Comparison of ENCODE assay signal across 1 cellular context in the genomic region with DNA sequence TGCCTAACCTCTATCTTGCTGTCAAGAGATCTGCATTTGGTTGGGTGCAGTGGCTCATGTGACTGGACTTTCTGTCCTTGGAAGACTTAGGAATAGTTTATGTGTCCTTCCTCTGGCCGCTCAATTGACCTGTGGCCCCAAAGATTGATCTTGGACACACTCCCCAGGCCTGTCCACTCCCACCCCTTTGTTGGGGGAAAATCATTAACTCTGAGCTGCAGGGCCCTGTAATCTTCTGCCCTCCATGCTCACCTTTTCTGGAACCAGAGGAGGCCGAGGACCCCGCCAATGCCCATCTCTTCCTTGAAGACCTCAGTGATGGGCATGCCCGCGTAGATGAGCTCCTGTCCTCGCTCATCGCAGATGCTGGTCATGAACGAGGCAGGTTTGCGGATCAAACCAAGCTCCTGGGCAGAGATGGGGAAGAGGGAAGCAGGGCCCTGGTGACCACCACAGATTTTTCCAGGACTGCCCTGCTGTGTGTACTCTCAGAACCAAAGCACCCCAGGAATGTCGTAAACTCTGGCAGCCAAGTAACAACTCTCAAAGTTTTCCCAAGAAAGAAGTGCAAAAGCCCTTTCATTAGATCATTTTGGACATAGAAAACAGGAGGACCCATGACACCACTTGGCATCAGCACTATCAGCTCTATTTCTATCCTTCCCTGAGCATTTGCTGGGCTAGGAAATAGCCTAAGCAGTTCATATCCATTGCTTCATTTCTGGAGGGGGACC.
A peak's percentile ranks its signal among the peaks of the same experiment; 100 is the strongest.
TF ChIP-seq lines count a peak whose summit lies in the region.

No MANE protein-coding gene starts in this region.

TF ChIP-seq in HepG2, 621 proteins besides CTCF, POLR2A, EP300 and RAD21 (continues in another document):
- peak; percentile 52; the same call in 1 of the 2 replicates for TF ChIP-seq ZFX (CRISPR knock-in tag; IDR thresholded peaks at IDR 0.05; ENCODE audit: low read depth)
- TF ChIP-seq, protein P1, sequence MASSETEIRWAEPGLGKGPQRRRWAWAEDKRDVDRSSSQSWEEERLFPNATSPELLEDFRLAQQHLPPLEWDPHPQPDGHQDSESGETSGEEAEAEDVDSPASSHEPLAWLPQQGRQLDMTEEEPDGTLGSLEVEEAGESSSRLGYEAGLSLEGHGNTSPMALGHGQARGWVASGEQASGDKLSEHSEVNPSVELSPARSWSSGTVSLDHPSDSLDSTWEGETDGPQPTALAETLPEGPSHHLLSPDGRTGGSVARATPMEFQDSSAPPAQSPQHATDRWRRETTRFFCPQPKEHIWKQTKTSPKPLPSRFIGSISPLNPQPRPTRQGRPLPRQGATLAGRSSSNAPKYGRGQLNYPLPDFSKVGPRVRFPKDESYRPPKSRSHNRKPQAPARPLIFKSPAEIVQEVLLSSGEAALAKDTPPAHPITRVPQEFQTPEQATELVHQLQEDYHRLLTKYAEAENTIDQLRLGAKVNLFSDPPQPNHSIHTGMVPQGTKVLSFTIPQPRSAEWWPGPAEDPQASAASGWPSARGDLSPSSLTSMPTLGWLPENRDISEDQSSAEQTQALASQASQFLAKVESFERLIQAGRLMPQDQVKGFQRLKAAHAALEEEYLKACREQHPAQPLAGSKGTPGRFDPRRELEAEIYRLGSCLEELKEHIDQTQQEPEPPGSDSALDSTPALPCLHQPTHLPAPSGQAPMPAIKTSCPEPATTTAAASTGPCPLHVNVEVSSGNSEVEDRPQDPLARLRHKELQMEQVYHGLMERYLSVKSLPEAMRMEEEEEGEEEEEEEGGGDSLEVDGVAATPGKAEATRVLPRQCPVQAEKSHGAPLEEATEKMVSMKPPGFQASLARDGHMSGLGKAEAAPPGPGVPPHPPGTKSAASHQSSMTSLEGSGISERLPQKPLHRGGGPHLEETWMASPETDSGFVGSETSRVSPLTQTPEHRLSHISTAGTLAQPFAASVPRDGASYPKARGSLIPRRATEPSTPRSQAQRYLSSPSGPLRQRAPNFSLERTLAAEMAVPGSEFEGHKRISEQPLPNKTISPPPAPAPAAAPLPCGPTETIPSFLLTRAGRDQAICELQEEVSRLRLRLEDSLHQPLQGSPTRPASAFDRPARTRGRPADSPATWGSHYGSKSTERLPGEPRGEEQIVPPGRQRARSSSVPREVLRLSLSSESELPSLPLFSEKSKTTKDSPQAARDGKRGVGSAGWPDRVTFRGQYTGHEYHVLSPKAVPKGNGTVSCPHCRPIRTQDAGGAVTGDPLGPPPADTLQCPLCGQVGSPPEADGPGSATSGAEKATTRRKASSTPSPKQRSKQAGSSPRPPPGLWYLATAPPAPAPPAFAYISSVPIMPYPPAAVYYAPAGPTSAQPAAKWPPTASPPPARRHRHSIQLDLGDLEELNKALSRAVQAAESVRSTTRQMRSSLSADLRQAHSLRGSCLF (CRISPR knock-in tag; IDR thresholded peaks at IDR 0.05; ENCODE audit: borderline replicate concordance) = no peak
- TF ChIP-seq HNF4G (IDR thresholded peaks at IDR 0.05; ENCODE audit: borderline replicate concordance, low read depth, low read length) = 0 out of 2 replicates have a peak, but pooled peaks have one; percentile 41
- no peak for TF ChIP-seq HNF4G (CRISPR knock-in tag; IDR thresholded peaks at IDR 0.05; ENCODE audit: borderline replicate concordance, low read depth)
- peak; percentile 51 for TF ChIP-seq PITX1 (CRISPR knock-in tag; IDR thresholded peaks at IDR 0.05)
- peak; percentile 41; the same call in 1 of the 2 replicates for TF ChIP-seq GATAD2A (CRISPR knock-in tag; IDR thresholded peaks at IDR 0.05)
- TF ChIP-seq MAZ (IDR thresholded peaks at IDR 0.05; ENCODE audit: borderline replicate concordance, low read depth, low read length) = no peak
- TF ChIP-seq MAZ (CRISPR knock-in tag; IDR thresholded peaks at IDR 0.05; ENCODE audit: low read depth) = 0 out of 2 replicates have a peak, but pooled peaks have one; percentile 23
- TF ChIP-seq, protein P2, sequence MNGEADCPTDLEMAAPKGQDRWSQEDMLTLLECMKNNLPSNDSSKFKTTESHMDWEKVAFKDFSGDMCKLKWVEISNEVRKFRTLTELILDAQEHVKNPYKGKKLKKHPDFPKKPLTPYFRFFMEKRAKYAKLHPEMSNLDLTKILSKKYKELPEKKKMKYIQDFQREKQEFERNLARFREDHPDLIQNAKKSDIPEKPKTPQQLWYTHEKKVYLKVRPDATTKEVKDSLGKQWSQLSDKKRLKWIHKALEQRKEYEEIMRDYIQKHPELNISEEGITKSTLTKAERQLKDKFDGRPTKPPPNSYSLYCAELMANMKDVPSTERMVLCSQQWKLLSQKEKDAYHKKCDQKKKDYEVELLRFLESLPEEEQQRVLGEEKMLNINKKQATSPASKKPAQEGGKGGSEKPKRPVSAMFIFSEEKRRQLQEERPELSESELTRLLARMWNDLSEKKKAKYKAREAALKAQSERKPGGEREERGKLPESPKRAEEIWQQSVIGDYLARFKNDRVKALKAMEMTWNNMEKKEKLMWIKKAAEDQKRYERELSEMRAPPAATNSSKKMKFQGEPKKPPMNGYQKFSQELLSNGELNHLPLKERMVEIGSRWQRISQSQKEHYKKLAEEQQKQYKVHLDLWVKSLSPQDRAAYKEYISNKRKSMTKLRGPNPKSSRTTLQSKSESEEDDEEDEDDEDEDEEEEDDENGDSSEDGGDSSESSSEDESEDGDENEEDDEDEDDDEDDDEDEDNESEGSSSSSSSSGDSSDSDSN (CRISPR knock-in tag; IDR thresholded peaks at IDR 0.05) = no peak; the same call in 1 of the 2 replicates
- 0 out of 2 replicates have a peak, but pooled peaks have one; percentile 9 for TF ChIP-seq SP5 (CRISPR knock-in tag; IDR thresholded peaks at IDR 0.05; ENCODE audit: borderline replicate concordance, low read depth)
- TF ChIP-seq KAT2B (IDR thresholded peaks at IDR 0.05; ENCODE audit: borderline replicate concordance, low read depth, low read length) = peak; percentile 81; the same call in 1 of the 2 replicates
- peak; percentile 70 for TF ChIP-seq NR2F2 (IDR thresholded peaks at IDR 0.05; ENCODE audit: borderline replicate concordance, low read depth)
- peak; percentile 46; the same call in 1 of the 2 replicates for TF ChIP-seq PHF21A (CRISPR knock-in tag; IDR thresholded peaks at IDR 0.05)
- peak; percentile 61 for TF ChIP-seq SALL1 (CRISPR knock-in tag; IDR thresholded peaks at IDR 0.05)
- no peak for TF ChIP-seq KAT8 (CRISPR knock-in tag; IDR thresholded peaks at IDR 0.05)
- no peak for TF ChIP-seq SOX13 (IDR thresholded peaks at IDR 0.05)
- TF ChIP-seq SOX13 (CRISPR knock-in tag; conservative IDR thresholded peaks at IDR 0.05 in 1 of 2, IDR thresholded peaks at IDR 0.05 in 1 of 2) = peak in 1 of 2 experiments; percentile 52; a peak in 1 of 4 replicates
- TF ChIP-seq ZMYM4 (CRISPR knock-in tag; IDR thresholded peaks at IDR 0.05) = peak; percentile 48
- no peak for TF ChIP-seq LCORL (IDR thresholded peaks at IDR 0.05)
- TF ChIP-seq LCORL (CRISPR knock-in tag; IDR thresholded peaks at IDR 0.05) = 0 out of 2 replicates have a peak, but pooled peaks have one; percentile 37
- 0 out of 2 replicates have a peak, but pooled peaks have one; percentile 29 for TF ChIP-seq ZNF766 (CRISPR knock-in tag; IDR thresholded peaks at IDR 0.05; ENCODE audit: borderline replicate concordance)
- 0 out of 2 replicates have a peak, but pooled peaks have one; percentile 72 for TF ChIP-seq ZNF598 (CRISPR knock-in tag; IDR thresholded peaks at IDR 0.05; ENCODE audit: borderline replicate concordance)
- TF ChIP-seq DNMT1 (CRISPR knock-in tag; IDR thresholded peaks at IDR 0.05) = peak; percentile 50; the same call in 1 of the 2 replicates
- TF ChIP-seq, protein P3, sequence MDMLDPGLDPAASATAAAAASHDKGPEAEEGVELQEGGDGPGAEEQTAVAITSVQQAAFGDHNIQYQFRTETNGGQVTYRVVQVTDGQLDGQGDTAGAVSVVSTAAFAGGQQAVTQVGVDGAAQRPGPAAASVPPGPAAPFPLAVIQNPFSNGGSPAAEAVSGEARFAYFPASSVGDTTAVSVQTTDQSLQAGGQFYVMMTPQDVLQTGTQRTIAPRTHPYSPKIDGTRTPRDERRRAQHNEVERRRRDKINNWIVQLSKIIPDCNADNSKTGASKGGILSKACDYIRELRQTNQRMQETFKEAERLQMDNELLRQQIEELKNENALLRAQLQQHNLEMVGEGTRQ (IDR thresholded peaks at IDR 0.05; ENCODE audit: low read depth, low read length) = no peak
- TF ChIP-seq, protein P3 (CRISPR knock-in tag; IDR thresholded peaks at IDR 0.05; ENCODE audit: borderline replicate concordance) = peak; percentile 75; the same call in 1 of the 2 replicates
- TF ChIP-seq, protein P4, sequence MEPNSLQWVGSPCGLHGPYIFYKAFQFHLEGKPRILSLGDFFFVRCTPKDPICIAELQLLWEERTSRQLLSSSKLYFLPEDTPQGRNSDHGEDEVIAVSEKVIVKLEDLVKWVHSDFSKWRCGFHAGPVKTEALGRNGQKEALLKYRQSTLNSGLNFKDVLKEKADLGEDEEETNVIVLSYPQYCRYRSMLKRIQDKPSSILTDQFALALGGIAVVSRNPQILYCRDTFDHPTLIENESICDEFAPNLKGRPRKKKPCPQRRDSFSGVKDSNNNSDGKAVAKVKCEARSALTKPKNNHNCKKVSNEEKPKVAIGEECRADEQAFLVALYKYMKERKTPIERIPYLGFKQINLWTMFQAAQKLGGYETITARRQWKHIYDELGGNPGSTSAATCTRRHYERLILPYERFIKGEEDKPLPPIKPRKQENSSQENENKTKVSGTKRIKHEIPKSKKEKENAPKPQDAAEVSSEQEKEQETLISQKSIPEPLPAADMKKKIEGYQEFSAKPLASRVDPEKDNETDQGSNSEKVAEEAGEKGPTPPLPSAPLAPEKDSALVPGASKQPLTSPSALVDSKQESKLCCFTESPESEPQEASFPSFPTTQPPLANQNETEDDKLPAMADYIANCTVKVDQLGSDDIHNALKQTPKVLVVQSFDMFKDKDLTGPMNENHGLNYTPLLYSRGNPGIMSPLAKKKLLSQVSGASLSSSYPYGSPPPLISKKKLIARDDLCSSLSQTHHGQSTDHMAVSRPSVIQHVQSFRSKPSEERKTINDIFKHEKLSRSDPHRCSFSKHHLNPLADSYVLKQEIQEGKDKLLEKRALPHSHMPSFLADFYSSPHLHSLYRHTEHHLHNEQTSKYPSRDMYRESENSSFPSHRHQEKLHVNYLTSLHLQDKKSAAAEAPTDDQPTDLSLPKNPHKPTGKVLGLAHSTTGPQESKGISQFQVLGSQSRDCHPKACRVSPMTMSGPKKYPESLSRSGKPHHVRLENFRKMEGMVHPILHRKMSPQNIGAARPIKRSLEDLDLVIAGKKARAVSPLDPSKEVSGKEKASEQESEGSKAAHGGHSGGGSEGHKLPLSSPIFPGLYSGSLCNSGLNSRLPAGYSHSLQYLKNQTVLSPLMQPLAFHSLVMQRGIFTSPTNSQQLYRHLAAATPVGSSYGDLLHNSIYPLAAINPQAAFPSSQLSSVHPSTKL (CRISPR knock-in tag; IDR thresholded peaks at IDR 0.05) = peak; percentile 21; the same call in 1 of the 2 replicates
- TF ChIP-seq, protein P5, sequence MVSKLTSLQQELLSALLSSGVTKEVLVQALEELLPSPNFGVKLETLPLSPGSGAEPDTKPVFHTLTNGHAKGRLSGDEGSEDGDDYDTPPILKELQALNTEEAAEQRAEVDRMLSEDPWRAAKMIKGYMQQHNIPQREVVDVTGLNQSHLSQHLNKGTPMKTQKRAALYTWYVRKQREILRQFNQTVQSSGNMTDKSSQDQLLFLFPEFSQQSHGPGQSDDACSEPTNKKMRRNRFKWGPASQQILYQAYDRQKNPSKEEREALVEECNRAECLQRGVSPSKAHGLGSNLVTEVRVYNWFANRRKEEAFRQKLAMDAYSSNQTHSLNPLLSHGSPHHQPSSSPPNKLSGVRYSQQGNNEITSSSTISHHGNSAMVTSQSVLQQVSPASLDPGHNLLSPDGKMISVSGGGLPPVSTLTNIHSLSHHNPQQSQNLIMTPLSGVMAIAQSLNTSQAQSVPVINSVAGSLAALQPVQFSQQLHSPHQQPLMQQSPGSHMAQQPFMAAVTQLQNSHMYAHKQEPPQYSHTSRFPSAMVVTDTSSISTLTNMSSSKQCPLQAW (CRISPR knock-in tag; IDR thresholded peaks at IDR 0.05) = 0 out of 2 replicates have a peak, but pooled peaks have one; percentile 17
- TF ChIP-seq, protein P6, sequence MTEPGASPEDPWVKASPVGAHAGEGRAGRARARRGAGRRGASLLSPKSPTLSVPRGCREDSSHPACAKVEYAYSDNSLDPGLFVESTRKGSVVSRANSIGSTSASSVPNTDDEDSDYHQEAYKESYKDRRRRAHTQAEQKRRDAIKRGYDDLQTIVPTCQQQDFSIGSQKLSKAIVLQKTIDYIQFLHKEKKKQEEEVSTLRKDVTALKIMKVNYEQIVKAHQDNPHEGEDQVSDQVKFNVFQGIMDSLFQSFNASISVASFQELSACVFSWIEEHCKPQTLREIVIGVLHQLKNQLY (CRISPR knock-in tag; IDR thresholded peaks at IDR 0.05) = 0 out of 2 replicates have a peak, but pooled peaks have one; percentile 16
- TF ChIP-seq NR2F1 (CRISPR knock-in tag; IDR thresholded peaks at IDR 0.05) = peak; percentile 60 to 64; a peak in 2 of 4 replicates
- TF ChIP-seq ZNF883 (CRISPR knock-in tag; IDR thresholded peaks at IDR 0.05; ENCODE audit: not compliant biosample characterization) = peak; percentile 44
- TF ChIP-seq, protein P7, sequence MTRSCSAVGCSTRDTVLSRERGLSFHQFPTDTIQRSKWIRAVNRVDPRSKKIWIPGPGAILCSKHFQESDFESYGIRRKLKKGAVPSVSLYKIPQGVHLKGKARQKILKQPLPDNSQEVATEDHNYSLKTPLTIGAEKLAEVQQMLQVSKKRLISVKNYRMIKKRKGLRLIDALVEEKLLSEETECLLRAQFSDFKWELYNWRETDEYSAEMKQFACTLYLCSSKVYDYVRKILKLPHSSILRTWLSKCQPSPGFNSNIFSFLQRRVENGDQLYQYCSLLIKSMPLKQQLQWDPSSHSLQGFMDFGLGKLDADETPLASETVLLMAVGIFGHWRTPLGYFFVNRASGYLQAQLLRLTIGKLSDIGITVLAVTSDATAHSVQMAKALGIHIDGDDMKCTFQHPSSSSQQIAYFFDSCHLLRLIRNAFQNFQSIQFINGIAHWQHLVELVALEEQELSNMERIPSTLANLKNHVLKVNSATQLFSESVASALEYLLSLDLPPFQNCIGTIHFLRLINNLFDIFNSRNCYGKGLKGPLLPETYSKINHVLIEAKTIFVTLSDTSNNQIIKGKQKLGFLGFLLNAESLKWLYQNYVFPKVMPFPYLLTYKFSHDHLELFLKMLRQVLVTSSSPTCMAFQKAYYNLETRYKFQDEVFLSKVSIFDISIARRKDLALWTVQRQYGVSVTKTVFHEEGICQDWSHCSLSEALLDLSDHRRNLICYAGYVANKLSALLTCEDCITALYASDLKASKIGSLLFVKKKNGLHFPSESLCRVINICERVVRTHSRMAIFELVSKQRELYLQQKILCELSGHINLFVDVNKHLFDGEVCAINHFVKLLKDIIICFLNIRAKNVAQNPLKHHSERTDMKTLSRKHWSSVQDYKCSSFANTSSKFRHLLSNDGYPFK (CRISPR knock-in tag; IDR thresholded peaks at IDR 0.05; ENCODE audit: borderline replicate concordance) = no peak
- no peak for TF ChIP-seq ZNF841 (CRISPR knock-in tag; IDR thresholded peaks at IDR 0.05; ENCODE audit: borderline replicate concordance)
- TF ChIP-seq ZNF660 (CRISPR knock-in tag; IDR thresholded peaks at IDR 0.05; ENCODE audit: borderline replicate concordance, low read depth) = no peak
- 0 out of 2 replicates have a peak, but pooled peaks have one; percentile 19 for TF ChIP-seq ZNF263 (CRISPR knock-in tag; IDR thresholded peaks at IDR 0.05)
